Comparison of ENCODE assay signal across 9 cellular contexts in the genomic region with DNA sequence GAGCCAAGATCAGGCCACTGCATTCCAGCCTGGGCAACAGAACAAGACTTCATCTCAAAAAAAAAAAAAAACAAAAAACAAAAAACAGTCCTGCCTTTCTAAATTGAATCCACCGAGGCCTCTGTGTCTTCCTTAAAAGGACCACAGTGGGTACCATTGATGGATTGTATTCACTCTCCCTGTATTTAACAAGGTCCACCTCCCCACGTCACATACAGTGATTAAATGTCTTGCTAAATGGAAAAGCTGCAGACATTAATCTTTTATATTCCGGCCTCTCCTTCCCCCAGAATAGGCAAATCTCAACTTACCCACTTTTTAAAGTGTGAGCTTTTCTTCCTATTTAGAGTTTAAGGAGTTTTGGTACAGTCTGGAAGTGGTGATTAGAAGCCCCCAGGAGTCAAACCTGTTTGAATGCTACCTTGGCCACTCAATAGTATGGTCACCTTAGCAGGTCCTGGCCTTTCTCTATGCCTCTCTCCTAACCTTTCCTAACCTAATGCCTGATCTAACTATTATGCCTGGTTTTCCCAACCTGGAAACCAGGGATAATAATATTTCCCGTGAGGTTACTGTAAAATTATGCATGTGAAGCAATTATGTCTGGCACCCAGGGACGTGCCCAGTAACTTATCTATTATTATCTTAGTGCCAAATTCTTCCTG. TPM values are rescaled to one million over a fixed set of nuclear protein-coding genes. Genes with fewer than 3 reads are reported as not detected.
DNase-seq lines count a peak whose midpoint lies in the region; ATAC-seq and TF ChIP-seq lines count a peak whose summit lies in the region.
"Had no signal": no experiment of that assay in that cellular context is flagged by ENCODE, and none has a peak within 500 bp of the region (broad histone marks: within the 10 kb centered on the region; RNA-seq: fewer than 3 reads in every experiment).

No MANE protein-coding gene starts in this region.

- POLR2A ChIA-PET in BJ (lab: Charles Lee) = no interaction called here
- POLR2A ChIA-PET in WTC11 (lab: Charles Lee) = no interaction called here

- H3K79me2 ChIP-seq in neural progenitor cell (ENCODE audit: low read depth) = peaks cover 71% of the 10 kb centered on the region

- no peak for ATAC-seq in WTC11
- ATAC-seq: activated CD4-positive, CD25-positive, alpha-beta regulatory T cell treated with anti-CD3 and anti-CD28 coated beads, Interleukin-2, amount 50 U/mL, for 24 hours had no signal

- H3K9me3 ChIP-seq in neural progenitor cell (ENCODE audit: low read depth) = peaks cover 6% of the 10 kb centered on the region

- peaks cover 30% of the 10 kb centered on the region for H3F3A ChIP-seq in neural progenitor cell (ENCODE audit: low read depth)

- peaks cover 3% of the 10 kb centered on the region for H3K27me3 Mint-ChIP-seq in neural progenitor cell (ENCODE audit: insufficient read depth, low read depth)
- H3K27me3 Mint-ChIP-seq in WTC11 (ENCODE audit: low read depth) = no peaks in the 10 kb centered on the region

- TF ChIP-seq CTCF in BJ (IDR thresholded peaks at IDR 0.05; ENCODE audit: insufficient read depth, low read depth, low read length) (no peak), NB4 (IDR thresholded peaks at IDR 0.05; ENCODE audit: low read depth, low read length) (no peak), dorsolateral prefrontal cortex (IDR thresholded peaks at IDR 0.05 in 54 of 56, conservative IDR thresholded peaks at IDR 0.05 in 2 of 56; ENCODE audit: low read depth in 1 of 56, partially characterized antibody in 56 of 56) (no peak), neural progenitor cell (IDR thresholded peaks at IDR 0.05) (no peak), WTC11 (IDR thresholded peaks at IDR 0.05) (no peak)

- H3K4me3 Mint-ChIP-seq in neural progenitor cell = peak overlapping the region; percentile 94
- no peak overlapping the region for H3K4me3 Mint-ChIP-seq in WTC11

- no peak overlapping the region for H3K27ac Mint-ChIP-seq in neural progenitor cell
- no peak overlapping the region for H3K27ac Mint-ChIP-seq in WTC11

- no peak overlapping the region for H2AFZ ChIP-seq in neural progenitor cell (replicated peaks)

- H3K27ac ChIP-seq in dorsolateral prefrontal cortex (peak overlapping the region in 56 of 59 donors; percentile 15 to 100 (median 99)), neural progenitor cell (no peak overlapping the region)

- peaks cover 24% of the 10 kb centered on the region for H3K4me1 ChIP-seq in neural progenitor cell

- H3K9ac ChIP-seq in neural progenitor cell = no peak overlapping the region

- CTCF ChIA-PET in BJ (lab: Yijun Ruan, JAX) (interaction anchor here (0.9 to 2.8 kb wide), 3 partner anchors 86 to 262 kb away, joined by 3 to 9 read pairs (median 3); no protein-coding TSS in a partner anchor), WTC11 (lab: Charles Lee) (no interaction called here)

- no peak for DNase-seq in BJ (ENCODE audit: low read depth)
- no peak for DNase-seq in NB4 (ENCODE audit: low read depth)
- no peak for DNase-seq in dorsolateral prefrontal cortex
- DNase-seq in neural progenitor cell (ENCODE audit: low spot score) = no peak
- no peak for DNase-seq in HuH-7.5 (ENCODE audit: low spot score)
- no peak for DNase-seq in DMS53 treated with DMSO at 0.1 percent for 48 hours (lab: John Stamatoyannopoulos, UW; ENCODE audit: unreplicated experiment)
- DNase-seq in NCI-H2107 (lab: John Stamatoyannopoulos, UW) = no peak
- DNase-seq in WTC11 (ENCODE audit: low spot score) = no peak

- H3K4me2 ChIP-seq in neural progenitor cell = peak overlapping the region; percentile 92

- H3K9me3 Mint-ChIP-seq in neural progenitor cell = peaks cover 17% of the 10 kb centered on the region
- peaks cover 14% of the 10 kb centered on the region for H3K9me3 Mint-ChIP-seq in WTC11

- H4K20me1 ChIP-seq in neural progenitor cell (ENCODE audit: low read depth) = peaks cover 8% of the 10 kb centered on the region

- no peaks in the 10 kb centered on the region for H3K27me3 ChIP-seq in BJ (ENCODE audit: control insufficient read depth, insufficient read depth, low read length)
- H3K27me3 ChIP-seq in dorsolateral prefrontal cortex = no peaks in the 10 kb centered on the region
- H3K27me3 ChIP-seq in neural progenitor cell = no peaks in the 10 kb centered on the region

- H3K4me3 ChIP-seq in BJ (ENCODE audit: low read depth, low read length) (peak overlapping the region; percentile 88), NB4 (ENCODE audit: low read depth, low read length) (peak overlapping the region; percentile 83), dorsolateral prefrontal cortex (peak overlapping the region; percentile 65 to 97 (median 88)), neural progenitor cell (no peak overlapping the region)

- H3K36me3 Mint-ChIP-seq in neural progenitor cell = peaks cover 19% of the 10 kb centered on the region
- H3K36me3 Mint-ChIP-seq in WTC11 = peaks cover 18% of the 10 kb centered on the region

- H3K4me1 Mint-ChIP-seq in neural progenitor cell (peaks cover 31% of the 10 kb centered on the region), WTC11 (peaks cover 44% of the 10 kb centered on the region)

- intact Hi-C loops in dorsolateral prefrontal cortex (cut with DNase I) = loop anchor here (5.0 to 10.0 kb wide), 2 partner anchors 34 to 154 kb away; no protein-coding TSS in a partner anchor

- H3K36me3 ChIP-seq in BJ (ENCODE audit: control insufficient read depth, insufficient read depth, low read length) = no peaks in the 10 kb centered on the region; the same call in 1 of the 2 replicates
- H3K36me3 ChIP-seq in neural progenitor cell = no peaks in the 10 kb centered on the region

- TF ChIP-seq POLR2A in NB4 (IDR thresholded peaks at IDR 0.05; ENCODE audit: extremely low read depth, insufficient read length) = no peak

TF ChIP-seq in WTC11, 78 proteins besides CTCF, POLR2A, EP300 and RAD21:
- TF ChIP-seq, protein P1, sequence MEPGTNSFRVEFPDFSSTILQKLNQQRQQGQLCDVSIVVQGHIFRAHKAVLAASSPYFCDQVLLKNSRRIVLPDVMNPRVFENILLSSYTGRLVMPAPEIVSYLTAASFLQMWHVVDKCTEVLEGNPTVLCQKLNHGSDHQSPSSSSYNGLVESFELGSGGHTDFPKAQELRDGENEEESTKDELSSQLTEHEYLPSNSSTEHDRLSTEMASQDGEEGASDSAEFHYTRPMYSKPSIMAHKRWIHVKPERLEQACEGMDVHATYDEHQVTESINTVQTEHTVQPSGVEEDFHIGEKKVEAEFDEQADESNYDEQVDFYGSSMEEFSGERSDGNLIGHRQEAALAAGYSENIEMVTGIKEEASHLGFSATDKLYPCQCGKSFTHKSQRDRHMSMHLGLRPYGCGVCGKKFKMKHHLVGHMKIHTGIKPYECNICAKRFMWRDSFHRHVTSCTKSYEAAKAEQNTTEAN (CRISPR knock-in tag; IDR thresholded peaks at IDR 0.05) = no peak

RNA-seq across cellular contexts. Expression of gene NFE2L2, which starts 3.3 kb away (rescaled TPM):
- polyA plus RNA-seq in BJ (2011; rRNA removed) = 109 and 128 TPM in 2 replicates
- polyA minus RNA-seq in BJ (2011; rRNA and poly(A)+ RNA removed) = 92.7 and 106 TPM in 2 replicates
- total RNA-seq in dorsolateral prefrontal cortex (100 to 1,000 TPM in 7 of 120 experiments, 10 to 100 TPM in 113; 41.4 to 116 (median 63.8) TPM), neural progenitor cell (ENCODE audit: low replicate concordance) (13.9 and 17.7 TPM in 2 replicates), WTC11 (2021) (21.4 to 26.3 TPM (median 22.7 TPM) in 3 replicates)

RNA-seq across cellular contexts. Expression of gene HNRNPA3, which starts 48.7 kb away (rescaled TPM):
- polyA plus RNA-seq in BJ (2011; rRNA removed) = 31.8 and 74.9 TPM in 2 replicates
- 7.3 and 21.1 TPM in 2 replicates for polyA minus RNA-seq in BJ (2011; rRNA and poly(A)+ RNA removed)
- total RNA-seq in dorsolateral prefrontal cortex (100 to 1,000 TPM; 105 to 187 (median 137) TPM), neural progenitor cell (ENCODE audit: low replicate concordance) (85.0 and 107 TPM in 2 replicates), WTC11 (2021) (367 to 406 TPM (median 379 TPM) in 3 replicates)
